1 cellular context compared by ENCODE assay signal in the genomic region with DNA sequence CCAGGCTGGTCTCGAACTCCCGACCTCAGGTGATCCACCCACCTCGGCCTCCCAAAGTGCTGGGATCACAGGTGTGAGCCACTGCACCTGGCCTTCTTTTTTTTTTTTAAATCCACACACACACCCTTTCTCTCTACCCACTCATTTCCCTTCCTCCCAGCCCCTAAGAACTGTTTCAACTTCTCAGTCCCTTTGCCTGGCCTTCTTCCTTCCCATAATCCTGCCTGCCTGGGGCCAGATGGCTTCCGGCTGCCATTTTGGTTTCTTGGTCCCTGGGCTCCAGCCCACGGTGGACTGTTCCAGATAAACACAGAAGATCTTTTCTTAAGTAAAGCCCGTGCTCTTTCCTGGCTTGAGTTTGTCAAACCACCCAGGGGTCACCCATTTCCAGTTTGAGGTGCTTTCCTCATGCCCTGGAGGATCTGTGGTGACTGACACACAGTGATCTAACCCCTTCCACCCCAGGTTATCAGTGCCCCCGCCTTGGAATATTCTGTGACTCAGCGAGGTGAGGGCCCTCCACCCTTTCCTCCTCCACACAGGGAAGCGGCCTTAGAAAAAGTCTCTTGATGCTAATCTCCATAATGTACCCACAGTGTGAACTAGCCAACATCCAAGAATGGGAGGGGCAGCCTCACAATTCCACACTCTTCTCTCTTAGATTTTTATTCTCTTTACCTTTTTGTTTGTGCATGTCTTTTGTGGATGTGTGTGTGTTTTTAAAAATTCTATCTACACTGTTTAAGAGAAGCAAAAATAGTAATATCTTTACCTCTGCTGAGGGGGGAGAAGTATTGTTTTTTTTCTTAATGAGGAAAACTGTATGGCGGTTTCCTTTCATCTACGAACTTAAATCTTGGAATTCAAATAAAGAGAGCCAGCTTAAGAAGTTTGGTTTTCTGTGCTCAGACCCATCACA.
TF ChIP-seq lines count a peak whose summit lies in the region.

No MANE protein-coding gene starts in this region.

TF ChIP-seq in K562, 482 proteins besides CTCF, POLR2A, EP300 and RAD21 (continued from another document and continues in another):
- TF ChIP-seq, protein P1, sequence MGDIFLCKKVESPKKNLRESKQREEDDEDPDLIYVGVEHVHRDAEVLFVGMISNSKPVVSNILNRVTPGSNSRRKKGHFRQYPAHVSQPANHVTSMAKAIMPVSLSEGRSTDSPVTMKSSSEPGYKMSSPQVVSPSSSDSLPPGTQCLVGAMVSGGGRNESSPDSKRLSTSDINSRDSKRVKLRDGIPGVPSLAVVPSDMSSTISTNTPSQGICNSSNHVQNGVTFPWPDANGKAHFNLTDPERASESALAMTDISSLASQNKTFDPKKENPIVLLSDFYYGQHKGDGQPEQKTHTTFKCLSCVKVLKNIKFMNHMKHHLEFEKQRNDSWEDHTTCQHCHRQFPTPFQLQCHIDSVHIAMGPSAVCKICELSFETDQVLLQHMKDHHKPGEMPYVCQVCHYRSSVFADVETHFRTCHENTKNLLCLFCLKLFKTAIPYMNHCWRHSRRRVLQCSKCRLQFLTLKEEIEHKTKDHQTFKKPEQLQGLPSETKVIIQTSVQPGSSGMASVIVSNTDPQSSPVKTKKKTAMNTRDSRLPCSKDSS (IDR thresholded peaks at IDR 0.05; ENCODE audit: low read depth, partially characterized antibody), result no peak
- 0 out of 2 replicates have a peak, but pooled peaks have one; percentile 28 for TF ChIP-seq SNIP1 (IDR thresholded peaks at IDR 0.05; ENCODE audit: low read depth)
- peak; percentile 95 for TF ChIP-seq SMARCC2 (IDR thresholded peaks at IDR 0.05; ENCODE audit: low read depth)
- TF ChIP-seq, protein P2, sequence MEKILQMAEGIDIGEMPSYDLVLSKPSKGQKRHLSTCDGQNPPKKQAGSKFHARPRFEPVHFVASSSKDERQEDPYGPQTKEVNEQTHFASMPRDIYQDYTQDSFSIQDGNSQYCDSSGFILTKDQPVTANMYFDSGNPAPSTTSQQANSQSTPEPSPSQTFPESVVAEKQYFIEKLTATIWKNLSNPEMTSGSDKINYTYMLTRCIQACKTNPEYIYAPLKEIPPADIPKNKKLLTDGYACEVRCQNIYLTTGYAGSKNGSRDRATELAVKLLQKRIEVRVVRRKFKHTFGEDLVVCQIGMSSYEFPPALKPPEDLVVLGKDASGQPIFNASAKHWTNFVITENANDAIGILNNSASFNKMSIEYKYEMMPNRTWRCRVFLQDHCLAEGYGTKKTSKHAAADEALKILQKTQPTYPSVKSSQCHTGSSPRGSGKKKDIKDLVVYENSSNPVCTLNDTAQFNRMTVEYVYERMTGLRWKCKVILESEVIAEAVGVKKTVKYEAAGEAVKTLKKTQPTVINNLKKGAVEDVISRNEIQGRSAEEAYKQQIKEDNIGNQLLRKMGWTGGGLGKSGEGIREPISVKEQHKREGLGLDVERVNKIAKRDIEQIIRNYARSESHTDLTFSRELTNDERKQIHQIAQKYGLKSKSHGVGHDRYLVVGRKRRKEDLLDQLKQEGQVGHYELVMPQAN (IDR thresholded peaks at IDR 0.05; ENCODE audit: borderline replicate concordance), result peak; percentile 36; the same call in 1 of the 2 replicates
- TF ChIP-seq HNRNPL (IDR thresholded peaks at IDR 0.05; ENCODE audit: low read depth, low read length), result no peak
- no peak for TF ChIP-seq HDAC6 (IDR thresholded peaks at IDR 0.05; ENCODE audit: low read depth, low read length)
- TF ChIP-seq ZNF175 (CRISPR knock-in tag; IDR thresholded peaks at IDR 0.05; ENCODE audit: low read depth), result peak; percentile 56; the same call in 1 of the 2 replicates
- TF ChIP-seq ZNF830 (CRISPR knock-in tag; IDR thresholded peaks at IDR 0.05), result no peak
- no peak for TF ChIP-seq NELFE (IDR thresholded peaks at IDR 0.05; ENCODE audit: insufficient read depth, insufficient read length)
- TF ChIP-seq, protein P3, sequence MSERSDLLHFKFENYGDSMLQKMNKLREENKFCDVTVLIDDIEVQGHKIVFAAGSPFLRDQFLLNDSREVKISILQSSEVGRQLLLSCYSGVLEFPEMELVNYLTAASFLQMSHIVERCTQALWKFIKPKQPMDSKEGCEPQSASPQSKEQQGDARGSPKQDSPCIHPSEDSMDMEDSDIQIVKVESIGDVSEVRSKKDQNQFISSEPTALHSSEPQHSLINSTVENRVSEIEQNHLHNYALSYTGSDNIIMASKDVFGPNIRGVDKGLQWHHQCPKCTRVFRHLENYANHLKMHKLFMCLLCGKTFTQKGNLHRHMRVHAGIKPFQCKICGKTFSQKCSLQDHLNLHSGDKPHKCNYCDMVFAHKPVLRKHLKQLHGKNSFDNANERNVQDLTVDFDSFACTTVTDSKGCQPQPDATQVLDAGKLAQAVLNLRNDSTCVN (CRISPR knock-in tag; IDR thresholded peaks at IDR 0.05), result no peak; the same call in 1 of the 2 replicates
- TF ChIP-seq KLF1 (tag; IDR thresholded peaks at IDR 0.05), result peak; percentile 93
- no peak for TF ChIP-seq PBX2 (CRISPR knock-in tag; IDR thresholded peaks at IDR 0.05; ENCODE audit: low read depth)
- peak; percentile 78 for TF ChIP-seq PBX2 (tag; conservative IDR thresholded peaks at IDR 0.05; ENCODE audit: low read depth)
- peak; percentile 94 for TF ChIP-seq NFE2 (IDR thresholded peaks at IDR 0.05; ENCODE audit: low read depth)
- TF ChIP-seq ZKSCAN1 (IDR thresholded peaks at IDR 0.05; ENCODE audit: low read depth, low read length), result peak; percentile 72; the same call in 1 of the 2 replicates
- TF ChIP-seq ZNF239 (CRISPR knock-in tag; IDR thresholded peaks at IDR 0.05), result 0 out of 2 replicates have a peak, but pooled peaks have one; percentile 14
- TF ChIP-seq, protein P4, sequence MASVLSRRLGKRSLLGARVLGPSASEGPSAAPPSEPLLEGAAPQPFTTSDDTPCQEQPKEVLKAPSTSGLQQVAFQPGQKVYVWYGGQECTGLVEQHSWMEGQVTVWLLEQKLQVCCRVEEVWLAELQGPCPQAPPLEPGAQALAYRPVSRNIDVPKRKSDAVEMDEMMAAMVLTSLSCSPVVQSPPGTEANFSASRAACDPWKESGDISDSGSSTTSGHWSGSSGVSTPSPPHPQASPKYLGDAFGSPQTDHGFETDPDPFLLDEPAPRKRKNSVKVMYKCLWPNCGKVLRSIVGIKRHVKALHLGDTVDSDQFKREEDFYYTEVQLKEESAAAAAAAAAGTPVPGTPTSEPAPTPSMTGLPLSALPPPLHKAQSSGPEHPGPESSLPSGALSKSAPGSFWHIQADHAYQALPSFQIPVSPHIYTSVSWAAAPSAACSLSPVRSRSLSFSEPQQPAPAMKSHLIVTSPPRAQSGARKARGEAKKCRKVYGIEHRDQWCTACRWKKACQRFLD (CRISPR knock-in tag; IDR thresholded peaks at IDR 0.05), result peak; percentile 93
- peak; percentile 67; the same call in 1 of the 2 replicates for TF ChIP-seq ZNF316 (IDR thresholded peaks at IDR 0.05)
- peak; percentile 83 for TF ChIP-seq KLF16 (IDR thresholded peaks at IDR 0.05)
- peak; percentile 88 for TF ChIP-seq LEF1 (IDR thresholded peaks at IDR 0.05)
- TF ChIP-seq, protein P5, sequence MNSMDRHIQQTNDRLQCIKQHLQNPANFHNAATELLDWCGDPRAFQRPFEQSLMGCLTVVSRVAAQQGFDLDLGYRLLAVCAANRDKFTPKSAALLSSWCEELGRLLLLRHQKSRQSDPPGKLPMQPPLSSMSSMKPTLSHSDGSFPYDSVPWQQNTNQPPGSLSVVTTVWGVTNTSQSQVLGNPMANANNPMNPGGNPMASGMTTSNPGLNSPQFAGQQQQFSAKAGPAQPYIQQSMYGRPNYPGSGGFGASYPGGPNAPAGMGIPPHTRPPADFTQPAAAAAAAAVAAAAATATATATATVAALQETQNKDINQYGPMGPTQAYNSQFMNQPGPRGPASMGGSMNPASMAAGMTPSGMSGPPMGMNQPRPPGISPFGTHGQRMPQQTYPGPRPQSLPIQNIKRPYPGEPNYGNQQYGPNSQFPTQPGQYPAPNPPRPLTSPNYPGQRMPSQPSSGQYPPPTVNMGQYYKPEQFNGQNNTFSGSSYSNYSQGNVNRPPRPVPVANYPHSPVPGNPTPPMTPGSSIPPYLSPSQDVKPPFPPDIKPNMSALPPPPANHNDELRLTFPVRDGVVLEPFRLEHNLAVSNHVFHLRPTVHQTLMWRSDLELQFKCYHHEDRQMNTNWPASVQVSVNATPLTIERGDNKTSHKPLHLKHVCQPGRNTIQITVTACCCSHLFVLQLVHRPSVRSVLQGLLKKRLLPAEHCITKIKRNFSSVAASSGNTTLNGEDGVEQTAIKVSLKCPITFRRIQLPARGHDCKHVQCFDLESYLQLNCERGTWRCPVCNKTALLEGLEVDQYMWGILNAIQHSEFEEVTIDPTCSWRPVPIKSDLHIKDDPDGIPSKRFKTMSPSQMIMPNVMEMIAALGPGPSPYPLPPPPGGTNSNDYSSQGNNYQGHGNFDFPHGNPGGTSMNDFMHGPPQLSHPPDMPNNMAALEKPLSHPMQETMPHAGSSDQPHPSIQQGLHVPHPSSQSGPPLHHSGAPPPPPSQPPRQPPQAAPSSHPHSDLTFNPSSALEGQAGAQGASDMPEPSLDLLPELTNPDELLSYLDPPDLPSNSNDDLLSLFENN (IDR thresholded peaks at IDR 0.05; ENCODE audit: low read depth in 2 of 2, low read length in 2 of 2), result peak in 1 of 2 experiments; percentile 82; a peak in 2 of 4 replicates
- no peak for TF ChIP-seq SAFB2 (IDR thresholded peaks at IDR 0.05; ENCODE audit: borderline replicate concordance, low read depth, low read length, severe bottlenecking)
- 0 out of 2 replicates have a peak, but pooled peaks have one; percentile 18 for TF ChIP-seq CBX1 (IDR thresholded peaks at IDR 0.05; ENCODE audit: low read depth)
- TF ChIP-seq ZBTB7A (IDR thresholded peaks at IDR 0.05; ENCODE audit: borderline replicate concordance, control insufficient read depth, low read depth, low read length), result peak; percentile 49; the same call in 1 of the 2 replicates
- peak; percentile 75 for TF ChIP-seq GABPA (tag; conservative IDR thresholded peaks at IDR 0.05; ENCODE audit: low read depth)
- TF ChIP-seq, protein P6, sequence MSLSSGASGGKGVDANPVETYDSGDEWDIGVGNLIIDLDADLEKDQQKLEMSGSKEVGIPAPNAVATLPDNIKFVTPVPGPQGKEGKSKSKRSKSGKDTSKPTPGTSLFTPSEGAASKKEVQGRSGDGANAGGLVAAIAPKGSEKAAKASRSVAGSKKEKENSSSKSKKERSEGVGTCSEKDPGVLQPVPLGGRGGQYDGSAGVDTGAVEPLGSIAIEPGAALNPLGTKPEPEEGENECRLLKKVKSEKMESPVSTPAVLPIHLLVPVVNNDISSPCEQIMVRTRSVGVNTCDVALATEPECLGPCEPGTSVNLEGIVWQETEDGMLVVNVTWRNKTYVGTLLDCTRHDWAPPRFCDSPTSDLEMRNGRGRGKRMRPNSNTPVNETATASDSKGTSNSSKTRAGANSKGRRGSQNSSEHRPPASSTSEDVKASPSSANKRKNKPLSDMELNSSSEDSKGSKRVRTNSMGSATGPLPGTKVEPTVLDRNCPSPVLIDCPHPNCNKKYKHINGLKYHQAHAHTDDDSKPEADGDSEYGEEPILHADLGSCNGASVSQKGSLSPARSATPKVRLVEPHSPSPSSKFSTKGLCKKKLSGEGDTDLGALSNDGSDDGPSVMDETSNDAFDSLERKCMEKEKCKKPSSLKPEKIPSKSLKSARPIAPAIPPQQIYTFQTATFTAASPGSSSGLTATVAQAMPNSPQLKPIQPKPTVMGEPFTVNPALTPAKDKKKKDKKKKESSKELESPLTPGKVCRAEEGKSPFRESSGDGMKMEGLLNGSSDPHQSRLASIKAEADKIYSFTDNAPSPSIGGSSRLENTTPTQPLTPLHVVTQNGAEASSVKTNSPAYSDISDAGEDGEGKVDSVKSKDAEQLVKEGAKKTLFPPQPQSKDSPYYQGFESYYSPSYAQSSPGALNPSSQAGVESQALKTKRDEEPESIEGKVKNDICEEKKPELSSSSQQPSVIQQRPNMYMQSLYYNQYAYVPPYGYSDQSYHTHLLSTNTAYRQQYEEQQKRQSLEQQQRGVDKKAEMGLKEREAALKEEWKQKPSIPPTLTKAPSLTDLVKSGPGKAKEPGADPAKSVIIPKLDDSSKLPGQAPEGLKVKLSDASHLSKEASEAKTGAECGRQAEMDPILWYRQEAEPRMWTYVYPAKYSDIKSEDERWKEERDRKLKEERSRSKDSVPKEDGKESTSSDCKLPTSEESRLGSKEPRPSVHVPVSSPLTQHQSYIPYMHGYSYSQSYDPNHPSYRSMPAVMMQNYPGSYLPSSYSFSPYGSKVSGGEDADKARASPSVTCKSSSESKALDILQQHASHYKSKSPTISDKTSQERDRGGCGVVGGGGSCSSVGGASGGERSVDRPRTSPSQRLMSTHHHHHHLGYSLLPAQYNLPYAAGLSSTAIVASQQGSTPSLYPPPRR (CRISPR knock-in tag; IDR thresholded peaks at IDR 0.05; ENCODE audit: borderline replicate concordance), result peak; percentile 73; the same call in 1 of the 2 replicates
- peak; percentile 58; the same call in 1 of the 2 replicates for TF ChIP-seq BCOR (IDR thresholded peaks at IDR 0.05)
- TF ChIP-seq NFRKB (IDR thresholded peaks at IDR 0.05; ENCODE audit: low read depth), result peak; percentile 97
- TF ChIP-seq CHAMP1 (IDR thresholded peaks at IDR 0.05), result no peak
- TF ChIP-seq ZNF445 (CRISPR knock-in tag; IDR thresholded peaks at IDR 0.05; ENCODE audit: low read depth), result no peak
- TF ChIP-seq ZNF583 (CRISPR knock-in tag; IDR thresholded peaks at IDR 0.05), result peak; percentile 88
- peak in 1 of 2 experiments; percentile 94; a peak in 3 of 4 replicates for TF ChIP-seq TBL1XR1 (IDR thresholded peaks at IDR 0.05; ENCODE audit: low read length in 2 of 2)
- TF ChIP-seq CHCHD3 (CRISPR knock-in tag; IDR thresholded peaks at IDR 0.05), result no peak
